In genomic region chr2:54471221-54471711, GRCh38 we compare ENCODE assay signal across 9 cellular contexts. TPM values are rescaled to one million over a fixed set of nuclear protein-coding genes. Genes with fewer than 3 reads are reported as not detected.
DNase-seq lines count a peak whose midpoint lies in the region; ATAC-seq and TF ChIP-seq lines count a peak whose summit lies in the region.
"Had no signal": no experiment of that assay in that cellular context is flagged by ENCODE, and none has a peak within 500 bp of the region (broad histone marks: within the 10 kb centered on the region; RNA-seq: fewer than 3 reads in every experiment).

No MANE protein-coding gene starts in this region.

- H2BK15ac ChIP-seq in mesenchymal stem cell (ENCODE audit: low read depth, poor library complexity, severe bottlenecking), result no peak overlapping the region

- no peak overlapping the region for H2BK5ac ChIP-seq in mesenchymal stem cell (ENCODE audit: low read depth, low read length, poor library complexity, severe bottlenecking)

- H3K36me3 ChIP-seq in ascending aorta, result no peaks in the 10 kb centered on the region
- H3K36me3 ChIP-seq in mesenchymal stem cell (ENCODE audit: control insufficient read depth in 1 of 2, insufficient read depth in 2 of 2, low read depth in 1 of 2, low read length in 2 of 2), result no peaks in the 10 kb centered on the region

- no peak overlapping the region for H3K27ac Mint-ChIP-seq in activated T-helper 1 cell treated with anti-CD3 and anti-CD28 coated beads, Interleukin-12 subunit alpha, Interleukin-12 subunit beta, Interleukin-2, Interleukin-4 antibody, amounts not matched to agents 30 ng/mL and 10 ng/mL and 1 ng/mL, durations not matched to agents 14 hours and 24 hours and 36 hours
- H3K27ac Mint-ChIP-seq in activated CD4-positive, alpha-beta memory T cell treated with anti-CD3 and anti-CD28 coated beads for 36 hours, result no peak overlapping the region

- POLR2A ChIA-PET in activated CD4-positive, alpha-beta memory T cell treated with anti-CD3 and anti-CD28 coated beads for 36 hours (lab: Charles Lee), result no interaction called here

- H3K4me1 Mint-ChIP-seq in activated T-helper 1 cell treated with anti-CD3 and anti-CD28 coated beads, Interleukin-12 subunit alpha, Interleukin-12 subunit beta, Interleukin-2, Interleukin-4 antibody, amounts not matched to agents 30 ng/mL and 10 ng/mL and 1 ng/mL, durations not matched to agents 14 hours and 24 hours and 36 hours (ENCODE audit: low read depth), result no peaks in the 10 kb centered on the region
- H3K4me1 Mint-ChIP-seq in activated CD4-positive, alpha-beta memory T cell treated with anti-CD3 and anti-CD28 coated beads for 36 hours (ENCODE audit: low read depth), result no peaks in the 10 kb centered on the region

- no peak overlapping the region for H3K14ac ChIP-seq in mesenchymal stem cell (ENCODE audit: low read length in 2 of 2)

- H3K4me2 ChIP-seq in mesenchymal stem cell (ENCODE audit: low read length, poor library complexity, severe bottlenecking), result no peak overlapping the region

- TF ChIP-seq CTCF in ascending aorta (IDR thresholded peaks at IDR 0.05), result no peak

- H3K36me3 Mint-ChIP-seq in activated T-helper 1 cell treated with anti-CD3 and anti-CD28 coated beads, Interleukin-12 subunit alpha, Interleukin-12 subunit beta, Interleukin-2, Interleukin-4 antibody, amounts not matched to agents 30 ng/mL and 10 ng/mL and 1 ng/mL, durations not matched to agents 14 hours and 24 hours and 36 hours (ENCODE audit: low read depth), result no peaks in the 10 kb centered on the region
- no peaks in the 10 kb centered on the region for H3K36me3 Mint-ChIP-seq in activated CD4-positive, alpha-beta memory T cell treated with anti-CD3 and anti-CD28 coated beads for 36 hours

- peak overlapping the region in 1 of 2 experiments; percentile 47 for H3K18ac ChIP-seq in mesenchymal stem cell (ENCODE audit: low read depth in 1 of 2, low read length in 2 of 2)

- peak overlapping the region; percentile 39 to 47 for H3K27ac ChIP-seq in ascending aorta
- peak overlapping the region; percentile 94 for H3K27ac ChIP-seq in mesenchymal stem cell (ENCODE audit: low read length, poor library complexity, severe bottlenecking)

- no peak overlapping the region for H3K9ac ChIP-seq in mesenchymal stem cell (ENCODE audit: low read length)

- no peak overlapping the region for H2BK12ac ChIP-seq in mesenchymal stem cell (ENCODE audit: low read length in 2 of 2)

- H3K4me3 ChIP-seq in ascending aorta (no peak overlapping the region), mesenchymal stem cell (ENCODE audit: insufficient read depth in 1 of 2, low read depth in 1 of 2, low read length in 2 of 2) (no peak overlapping the region)

- CTCF ChIA-PET in activated CD4-positive, alpha-beta memory T cell treated with anti-CD3 and anti-CD28 coated beads for 36 hours (lab: Charles Lee), result interaction anchor here (0.6 kb wide), 1 partner anchor 154 kb away, joined by 3 read pairs; no protein-coding TSS in a partner anchor

- H4K8ac ChIP-seq in mesenchymal stem cell (ENCODE audit: low read length), result no peak overlapping the region

- H3K9me3 Mint-ChIP-seq in activated T-helper 1 cell treated with anti-CD3 and anti-CD28 coated beads, Interleukin-12 subunit alpha, Interleukin-12 subunit beta, Interleukin-2, Interleukin-4 antibody, amounts not matched to agents 30 ng/mL and 10 ng/mL and 1 ng/mL, durations not matched to agents 14 hours and 24 hours and 36 hours, result no peaks in the 10 kb centered on the region
- H3K9me3 Mint-ChIP-seq in activated CD4-positive, alpha-beta memory T cell treated with anti-CD3 and anti-CD28 coated beads for 36 hours, result no peaks in the 10 kb centered on the region

- 4% methylated on average over 1 of the region's 1 CpG for WGBS in mesenchymal stem cell

- ATAC-seq in Right ventricle myocardium inferior, result peak; percentile 62
- ATAC-seq in HG03469 (IDR thresholded peaks at IDR 0.05; ENCODE audit: unreplicated experiment), result peak; percentile 86

- intact Hi-C loops in Right ventricle myocardium inferior (cut with DNase I), result no loop called here
- intact Hi-C loops in cardiac septum (cut with DNase I), result loop anchor here (2.0 kb wide), 1 partner anchor 14 kb away; the partner anchor contains the start of gene SPTBN1
- intact Hi-C loops in ascending aorta (cut with DNase I), result no loop called here
- intact Hi-C loops in activated T-helper 1 cell treated with anti-CD3 and anti-CD28 coated beads, Interleukin-12 subunit alpha, Interleukin-12 subunit beta, Interleukin-2, Interleukin-4 antibody, amounts not matched to agents 30 ng/mL and 10 ng/mL and 1 ng/mL, durations not matched to agents 14 hours and 24 hours and 36 hours (cut with micrococcal nuclease), result no loop called here
- intact Hi-C loops in activated CD4-positive, alpha-beta memory T cell treated with anti-CD3 and anti-CD28 coated beads for 36 hours (cut with micrococcal nuclease), result no loop called here

- H2BK120ac ChIP-seq in mesenchymal stem cell (ENCODE audit: low read depth, low read length), result no peak overlapping the region

- no peak overlapping the region for H2AFZ ChIP-seq in mesenchymal stem cell (ENCODE audit: low read depth, low read length)

- H3K9me3 ChIP-seq in ascending aorta (no peaks in the 10 kb centered on the region), mesenchymal stem cell (ENCODE audit: control insufficient read depth, low read length) (no peaks in the 10 kb centered on the region)

- H3K4ac ChIP-seq in mesenchymal stem cell (ENCODE audit: low read depth in 1 of 2, low read length in 2 of 2), result no peak overlapping the region

- H3K79me1 ChIP-seq in mesenchymal stem cell (replicated peaks; ENCODE audit: low read length, poor library complexity, severe bottlenecking), result peaks cover 2% of the 10 kb centered on the region

- H3K4me1 ChIP-seq in ascending aorta, result peaks cover 0 to 38% of the 10 kb centered on the region in 2 donors
- peaks cover 9% of the 10 kb centered on the region for H3K4me1 ChIP-seq in mesenchymal stem cell (ENCODE audit: control insufficient read depth, insufficient read depth, low read depth, low read length)

- DNase-seq in Right ventricle myocardium inferior (ENCODE audit: missing footprints) (no peak), cardiac septum (ENCODE audit: low spot score) (no peak), ascending aorta (ENCODE audit: low spot score in 2 of 2) (no peak), mesenchymal stem cell (peak; percentile 81), ecto neural progenitor cell (ENCODE audit: low spot score) (no peak)
- DNase-seq in activated T-helper 1 cell treated with anti-CD3 and anti-CD28 coated beads, Interleukin-12 subunit alpha, Interleukin-12 subunit beta, Interleukin-2, Interleukin-4 antibody, amounts not matched to agents 30 ng/mL and 10 ng/mL and 1 ng/mL, durations not matched to agents 14 hours and 24 hours and 36 hours (ENCODE audit: low spot score), result no peak
- DNase-seq in activated CD4-positive, alpha-beta memory T cell treated with anti-CD3 and anti-CD28 coated beads for 36 hours, result no peak
- DNase-seq: DND-41 had no signal

- no peak overlapping the region for H2AK5ac ChIP-seq in mesenchymal stem cell (ENCODE audit: low read length, severe bottlenecking)

- peaks cover 9% of the 10 kb centered on the region for H3K27me3 Mint-ChIP-seq in activated T-helper 1 cell treated with anti-CD3 and anti-CD28 coated beads, Interleukin-12 subunit alpha, Interleukin-12 subunit beta, Interleukin-2, Interleukin-4 antibody, amounts not matched to agents 30 ng/mL and 10 ng/mL and 1 ng/mL, durations not matched to agents 14 hours and 24 hours and 36 hours (ENCODE audit: insufficient read depth)
- no peaks in the 10 kb centered on the region for H3K27me3 Mint-ChIP-seq in activated CD4-positive, alpha-beta memory T cell treated with anti-CD3 and anti-CD28 coated beads for 36 hours

- H3K27me3 ChIP-seq in ascending aorta (no peaks in the 10 kb centered on the region), mesenchymal stem cell (ENCODE audit: control insufficient read depth in 1 of 2, insufficient read depth in 1 of 2, low read length in 2 of 2) (no peaks in the 10 kb centered on the region)

- H4K91ac ChIP-seq in mesenchymal stem cell (ENCODE audit: low read length), result no peak overlapping the region

- no peak overlapping the region for H3K4me3 Mint-ChIP-seq in activated T-helper 1 cell treated with anti-CD3 and anti-CD28 coated beads, Interleukin-12 subunit alpha, Interleukin-12 subunit beta, Interleukin-2, Interleukin-4 antibody, amounts not matched to agents 30 ng/mL and 10 ng/mL and 1 ng/mL, durations not matched to agents 14 hours and 24 hours and 36 hours
- no peak overlapping the region for H3K4me3 Mint-ChIP-seq in activated CD4-positive, alpha-beta memory T cell treated with anti-CD3 and anti-CD28 coated beads for 36 hours

- no peak overlapping the region for H3K23ac ChIP-seq in mesenchymal stem cell (ENCODE audit: low read length in 2 of 2)

RNA-seq across cellular contexts. Expression of gene SPTBN1, which starts 15.1 kb away (rescaled TPM):
- total RNA-seq in Right ventricle myocardium inferior (439 TPM), cardiac septum (554 TPM), ascending aorta (246 TPM)
- polyA plus RNA-seq in mesenchymal stem cell (2013, experiment 1 of 2), result 97.4 TPM
- 89.2 TPM for polyA plus RNA-seq in mesenchymal stem cell (2013, experiment 2 of 2)
- total RNA-seq in activated T-helper 1 cell treated with anti-CD3 and anti-CD28 coated beads, Interleukin-12 subunit alpha, Interleukin-12 subunit beta, Interleukin-2, Interleukin-4 antibody, amounts not matched to agents 30 ng/mL and 10 ng/mL and 1 ng/mL, durations not matched to agents 14 hours and 24 hours and 36 hours, result 63.2 and 64.2 TPM in 2 replicates
- total RNA-seq in activated CD4-positive, alpha-beta memory T cell treated with anti-CD3 and anti-CD28 coated beads for 36 hours, result 10 to 100 TPM; 67.5 to 68.1 TPM
